In the genomic region with DNA sequence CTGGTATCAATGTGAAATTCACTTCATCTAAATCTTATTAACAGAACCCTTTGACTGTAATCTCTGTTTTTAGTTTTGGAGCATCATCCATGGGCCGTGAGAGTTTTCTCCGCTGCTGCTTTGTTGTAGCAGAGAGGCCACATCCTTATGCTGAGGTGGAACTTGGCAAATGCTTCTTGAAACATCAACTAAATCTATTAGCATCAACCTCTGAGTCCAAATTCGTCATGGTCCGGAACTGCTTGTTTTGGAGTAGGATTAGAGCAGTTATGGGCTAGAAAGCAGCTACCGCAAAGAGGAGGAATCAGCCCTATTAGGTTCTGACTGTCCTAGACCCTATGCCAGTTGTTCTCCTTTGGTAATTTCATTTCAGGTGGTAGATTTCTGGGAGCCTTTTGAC, we compare ENCODE assay signal across 25 cellular contexts.
"Had no signal": no experiment of that assay in that cellular context is flagged by ENCODE, and none has a peak within 500 bp of the region (broad histone marks: within the 10 kb centered on the region; RNA-seq: fewer than 3 reads in every experiment).

No MANE protein-coding gene starts in this region.

- ATAC-seq: mucosa of descending colon; naive thymus-derived CD4-positive, alpha-beta T cell; natural killer cell treated with Interleukin-12 subunit alpha and Interleukin-12 subunit beta and Interleukin-15 and Interleukin-18, amount 100 ng/mL, for 72 hours; right lobe of liver; stimulated activated naive B cell treated with anti-CD40 and anti-IgM and Interleukin-4, amounts not matched to agents 10 μg/mL and 1 μg/mL and 100 μg/mL, for 72 hours; stimulated activated naive CD8-positive, alpha-beta T cell treated with anti-CD3 and anti-CD28 coated beads, Interleukin-15, Interleukin-2, amounts not matched to agents 100 U/mL and 50 U/mL, for 24 hours had no signal

- H3K4me3 ChIP-seq: left ventricle myocardium inferior, lung, mucosa of descending colon, ovary, right atrium auricular region, right lobe of liver, smooth muscle cell, stomach, testis, thyroid gland, transverse colon, upper lobe of left lung, vagina had no signal

- H3K27ac ChIP-seq: left ventricle myocardium inferior, ovary, right atrium auricular region, right lobe of liver, stomach, testis, thyroid gland, transverse colon, upper lobe of left lung, vagina had no signal

- H3K36me3 Mint-ChIP-seq: immature natural killer cell; naive thymus-derived CD4-positive, alpha-beta T cell; natural killer cell treated with Interleukin-12 subunit alpha and Interleukin-12 subunit beta and Interleukin-15 and Interleukin-18, amount 100 ng/mL, for 72 hours had no signal

- H3K27me3 Mint-ChIP-seq: naive thymus-derived CD4-positive, alpha-beta T cell; natural killer cell treated with Interleukin-12 subunit alpha and Interleukin-12 subunit beta and Interleukin-15 and Interleukin-18, amount 100 ng/mL, for 72 hours; stimulated activated naive B cell treated with anti-CD40 and anti-IgM and Interleukin-4, amounts not matched to agents 10 μg/mL and 1 μg/mL and 100 μg/mL, for 72 hours had no signal

- H3K4me1 ChIP-seq: left ventricle myocardium inferior, right atrium auricular region, right lobe of liver, stomach, testis, thyroid gland, transverse colon, upper lobe of left lung, vagina had no signal

- DNase-seq: hypothalamus; immature natural killer cell; left ventricle myocardium inferior; midbrain; mucosa of descending colon; naive thymus-derived CD4-positive, alpha-beta T cell; ovary; right lobe of liver; stimulated activated CD4-positive, alpha-beta T cell treated with anti-CD3 and anti-CD28 coated beads, Interleukin-1b, Interleukin-23, amount 100 ng/mL, for 48 hours; stimulated activated CD4-positive, alpha-beta T cell treated with anti-CD3 and anti-CD28 coated beads, Interleukin-2, amount 100 ng/mL, for 48 hours; stimulated activated CD4-positive, alpha-beta T cell treated with anti-CD3 and anti-CD28 coated beads, Interleukin-4, amount 100 ng/mL, for 4 hours; stimulated activated CD8-positive, alpha-beta memory T cell treated with anti-CD3 and anti-CD28 coated beads, Interleukin-4, amount 100 ng/mL, for 48 hours; stimulated activated naive B cell treated with anti-CD40 and anti-IgM and Interleukin-4, amounts not matched to agents 10 μg/mL and 1 μg/mL and 100 μg/mL, for 72 hours; stimulated activated naive CD8-positive, alpha-beta T cell treated with anti-CD3 and anti-CD28 coated beads, Interleukin-15, Interleukin-2, amounts not matched to agents 100 U/mL and 50 U/mL, for 24 hours; stomach; testis; thyroid gland; transverse colon; upper lobe of left lung had no signal

- H3K27ac Mint-ChIP-seq: immature natural killer cell; naive thymus-derived CD4-positive, alpha-beta T cell; natural killer cell treated with Interleukin-12 subunit alpha and Interleukin-12 subunit beta and Interleukin-15 and Interleukin-18, amount 100 ng/mL, for 72 hours; progenitor cell of endocrine pancreas; stimulated activated naive B cell treated with anti-CD40 and anti-IgM and Interleukin-4, amounts not matched to agents 10 μg/mL and 1 μg/mL and 100 μg/mL, for 72 hours had no signal

- H3K4me1 Mint-ChIP-seq: immature natural killer cell; naive thymus-derived CD4-positive, alpha-beta T cell had no signal

- H3K9me3 ChIP-seq: left ventricle myocardium inferior, mucosa of descending colon, ovary, right atrium auricular region, right lobe of liver, stomach, testis, thyroid gland, transverse colon, upper lobe of left lung, vagina had no signal

- H3K4me3 Mint-ChIP-seq: immature natural killer cell; naive thymus-derived CD4-positive, alpha-beta T cell; natural killer cell treated with Interleukin-12 subunit alpha and Interleukin-12 subunit beta and Interleukin-15 and Interleukin-18, amount 100 ng/mL, for 72 hours; stimulated activated naive B cell treated with anti-CD40 and anti-IgM and Interleukin-4, amounts not matched to agents 10 μg/mL and 1 μg/mL and 100 μg/mL, for 72 hours had no signal

- H3K36me3 ChIP-seq: left ventricle myocardium inferior, ovary, right atrium auricular region, right lobe of liver, stomach, thyroid gland, transverse colon, upper lobe of left lung, vagina had no signal

- H3K27me3 ChIP-seq: ovary, right atrium auricular region, right lobe of liver, stomach, testis, thyroid gland, transverse colon, upper lobe of left lung, vagina had no signal
